In genomic region chr7:128791121-128791967, GRCh38 we compare ENCODE assay signal across 2 cellular contexts.
A peak's percentile ranks its signal among the peaks of the same experiment; 100 is the strongest.
TF ChIP-seq lines count a peak whose summit lies in the region.

No MANE protein-coding gene starts in this region.

TF ChIP-seq in HEK293, 187 proteins besides CTCF, POLR2A, EP300 and RAD21 (continued from another document and continues in another):
- TF ChIP-seq ZFHX2 (tag by site-specific recombination; conservative IDR thresholded peaks at IDR 0.05) (0 out of 2 replicates have a peak, but pooled peaks have one; percentile 14), KLF17 (tag by site-specific recombination; IDR thresholded peaks at IDR 0.05) (peak; percentile 61), ZNF529 (tag by site-specific recombination; IDR thresholded peaks at IDR 0.05; ENCODE audit: insufficient replicate concordance) (no peak), ZNF121 (tag by site-specific recombination; IDR thresholded peaks at IDR 0.05) (no peak), ZNF600 (tag by site-specific recombination; IDR thresholded peaks at IDR 0.05) (peak; percentile 79; the same call in 1 of the 2 replicates), ZNF157 (tag by site-specific recombination; IDR thresholded peaks at IDR 0.05) (no peak), ZBTB1 (tag by site-specific recombination; IDR thresholded peaks at IDR 0.05) (no peak), ZBTB17 (tag by site-specific recombination; IDR thresholded peaks at IDR 0.05) (no peak), REST (tag by site-specific recombination; IDR thresholded peaks at IDR 0.05) (no peak), OVOL3 (tag by site-specific recombination; IDR thresholded peaks at IDR 0.05) (no peak), KLF16 (tag by site-specific recombination; IDR thresholded peaks at IDR 0.05) (peak; percentile 89), ZNF677 (tag by site-specific recombination; IDR thresholded peaks at IDR 0.05) (no peak), ZNF274 (IDR thresholded peaks at IDR 0.05; ENCODE audit: low read length) (no peak), ZNF274 (tag by site-specific recombination; IDR thresholded peaks at IDR 0.05; ENCODE audit: borderline replicate concordance) (no peak), ZNF24 (tag by site-specific recombination; IDR thresholded peaks at IDR 0.05) (no peak), SCRT1 (tag by site-specific recombination; IDR thresholded peaks at IDR 0.05; ENCODE audit: borderline replicate concordance) (no peak), ZBTB20 (tag by site-specific recombination; IDR thresholded peaks at IDR 0.05) (peak; percentile 78), ZNF654 (tag by site-specific recombination; IDR thresholded peaks at IDR 0.05; ENCODE audit: low read depth) (no peak), OSR2 (tag by site-specific recombination; IDR thresholded peaks at IDR 0.05) (no peak; the same call in 1 of the 2 replicates), ZBTB44 (tag by site-specific recombination; IDR thresholded peaks at IDR 0.05) (no peak), ZNF146 (tag by site-specific recombination; IDR thresholded peaks at IDR 0.05) (0 out of 2 replicates have a peak, but pooled peaks have one; percentile 20), ZNF768 (tag by site-specific recombination; IDR thresholded peaks at IDR 0.05) (no peak), ZNF292 (tag by site-specific recombination; IDR thresholded peaks at IDR 0.05; ENCODE audit: borderline replicate concordance, low read depth) (no peak), ZNF596 (tag by site-specific recombination; IDR thresholded peaks at IDR 0.05) (no peak), ZNF514 (tag by site-specific recombination; IDR thresholded peaks at IDR 0.05) (no peak), EGR2 (tag by site-specific recombination; IDR thresholded peaks at IDR 0.05; ENCODE audit: low read depth) (no peak), ZNF501 (tag by site-specific recombination; IDR thresholded peaks at IDR 0.05) (0 out of 2 replicates have a peak, but pooled peaks have one; percentile 51), ZNF580 (tag by site-specific recombination; IDR thresholded peaks at IDR 0.05) (no peak), ZNF670 (tag by site-specific recombination; IDR thresholded peaks at IDR 0.05; ENCODE audit: low read depth) (no peak)

TF ChIP-seq in K562, 482 proteins besides CTCF, POLR2A, EP300 and RAD21 (continued from another document and continues in another):
- TF ChIP-seq CLOCK (CRISPR knock-in tag; IDR thresholded peaks at IDR 0.05; ENCODE audit: borderline replicate concordance) (no peak), RCOR1 (IDR thresholded peaks at IDR 0.05; ENCODE audit: borderline replicate concordance in 1 of 2, low read depth in 2 of 2, low read length in 2 of 2) (0 out of 4 replicates have a peak, but pooled peaks of 1 of the 2 experiments have one; percentile 44), TBP (optimal IDR thresholded peaks at IDR 0.05; ENCODE audit: low read depth, low read length) (peak; percentile 67), TOE1 (IDR thresholded peaks at IDR 0.05; ENCODE audit: borderline replicate concordance) (peak; percentile 18; the same call in 1 of the 2 replicates), TOE1 (CRISPR knock-in tag; IDR thresholded peaks at IDR 0.05; ENCODE audit: borderline replicate concordance, low read depth) (no peak), CTBP1 (IDR thresholded peaks at IDR 0.05; ENCODE audit: borderline replicate concordance) (peak; percentile 89), BDP1 (IDR thresholded peaks at IDR 0.05; ENCODE audit: insufficient read depth, insufficient read length) (no peak), ZNF696 (CRISPR knock-in tag; conservative IDR thresholded peaks at IDR 0.05) (no peak), THAP12 (CRISPR knock-in tag; IDR thresholded peaks at IDR 0.05) (peak; percentile 23; the same call in 1 of the 2 replicates), ZFP36 (IDR thresholded peaks at IDR 0.05; ENCODE audit: low read depth, low read length, partially characterized antibody) (peak; percentile 98), SRF (CRISPR knock-in tag; IDR thresholded peaks at IDR 0.05) (peak in 1 of 2 experiments; percentile 46; a peak in 1 of 4 replicates), EZH2 (IDR thresholded peaks at IDR 0.05; ENCODE audit: borderline replicate concordance, low read depth, low read length) (no peak), SLC30A9 (CRISPR knock-in tag; IDR thresholded peaks at IDR 0.05) (0 out of 2 replicates have a peak, but pooled peaks have one; percentile 17), RBBP5 (IDR thresholded peaks at IDR 0.05; ENCODE audit: borderline replicate concordance, insufficient read depth, low read length, poor library complexity, severe bottlenecking) (peak; percentile 74), ZBTB8A (IDR thresholded peaks at IDR 0.05; ENCODE audit: partially characterized antibody) (no peak), HBP1 (CRISPR knock-in tag; IDR thresholded peaks at IDR 0.05) (peak; percentile 61; the same call in 1 of the 2 replicates), SAFB (IDR thresholded peaks at IDR 0.05; ENCODE audit: borderline replicate concordance, low read depth, low read length) (0 out of 2 replicates have a peak, but pooled peaks have one; percentile 9), ETV1 (tag; conservative IDR thresholded peaks at IDR 0.05; ENCODE audit: low read depth) (peak; percentile 67), SUPT5H (IDR thresholded peaks at IDR 0.05) (peak; percentile 67; the same call in 1 of the 2 replicates), CSDE1 (IDR thresholded peaks at IDR 0.05) (peak in 1 of 2 experiments; percentile 46; a peak in 1 of 4 replicates), ESRRA (IDR thresholded peaks at IDR 0.05; ENCODE audit: borderline replicate concordance, low read depth) (peak; percentile 23; the same call in 1 of the 2 replicates), EGR1 (conservative IDR thresholded peaks at IDR 0.05) (0 out of 2 replicates have a peak, but pooled peaks have one; percentile 8), MAZ (CRISPR knock-in tag; conservative IDR thresholded peaks at IDR 0.05 in 1 of 2, IDR thresholded peaks at IDR 0.05 in 1 of 2) (peak; percentile 70 to 87), E2F6 (IDR thresholded peaks at IDR 0.05; ENCODE audit: borderline replicate concordance in 1 of 2, extremely low read depth in 1 of 2, insufficient read depth in 1 of 2, insufficient read length in 1 of 2, low read depth in 1 of 2, low read length in 1 of 2, poor library complexity in 1 of 2, severe bottlenecking in 1 of 2) (peak in 1 of 2 experiments; percentile 60), KLF13 (tag; IDR thresholded peaks at IDR 0.05; ENCODE audit: borderline replicate concordance, low read depth) (peak; percentile 71; the same call in 1 of the 2 replicates), ZBTB9 (CRISPR knock-in tag; IDR thresholded peaks at IDR 0.05) (peak; percentile 43; the same call in 1 of the 2 replicates), L3MBTL2 (IDR thresholded peaks at IDR 0.05) (0 out of 2 replicates have a peak, but pooled peaks have one; percentile 19), GABPA (tag; conservative IDR thresholded peaks at IDR 0.05; ENCODE audit: low read depth) (peak; percentile 62), SIN3A (IDR thresholded peaks at IDR 0.05; ENCODE audit: borderline replicate concordance in 2 of 2, control insufficient read depth in 1 of 2, low read depth in 2 of 2, low read length in 2 of 2) (peak; percentile 26 to 54; a peak in 1 of 4 replicates), GTF2E2 (tag; IDR thresholded peaks at IDR 0.05) (no peak), RREB1 (CRISPR knock-in tag; IDR thresholded peaks at IDR 0.05) (peak; percentile 93), ZNF41 (CRISPR knock-in tag; conservative IDR thresholded peaks at IDR 0.05) (0 out of 2 replicates have a peak, but pooled peaks have one; percentile 23), ZNF431 (CRISPR knock-in tag; IDR thresholded peaks at IDR 0.05) (no peak), ZBTB17 (CRISPR knock-in tag; IDR thresholded peaks at IDR 0.05) (0 out of 2 replicates have a peak, but pooled peaks have one; percentile 17), NR2C1 (IDR thresholded peaks at IDR 0.05) (no peak), NR2C1 (tag; IDR thresholded peaks at IDR 0.05) (no peak)
